ENCODE assay signal across 13 cellular contexts in the genomic region with DNA sequence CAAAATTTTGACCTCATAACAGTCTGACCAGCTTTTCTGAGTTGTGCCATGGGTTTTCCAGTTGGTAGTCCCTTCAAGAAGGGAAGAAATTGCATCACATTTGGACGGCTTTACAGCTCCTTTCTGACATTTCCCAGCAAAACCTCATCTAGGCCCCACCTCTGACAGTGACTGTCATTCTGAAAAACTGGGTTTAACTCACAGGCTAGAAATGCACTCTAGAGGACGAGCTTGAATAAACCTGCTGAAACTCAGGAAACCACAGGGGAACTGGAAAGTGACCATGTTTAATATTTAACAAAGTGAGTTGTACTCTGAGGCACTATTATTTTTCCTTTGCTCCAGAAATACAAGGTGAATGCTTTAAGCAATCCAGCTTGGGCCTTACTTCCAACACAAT.
A peak's percentile ranks its signal among the peaks of the same experiment; 100 is the strongest.
DNase-seq lines count a peak whose midpoint lies in the region; ATAC-seq and TF ChIP-seq lines count a peak whose summit lies in the region.
"Had no signal": no experiment of that assay in that cellular context is flagged by ENCODE, and none has a peak within 500 bp of the region (broad histone marks: within the 10 kb centered on the region; RNA-seq: fewer than 3 reads in every experiment).

No MANE protein-coding gene starts in this region.

- peak; percentile 14 for DNase-seq in DMS53 treated with DMSO at 0.1 percent for 48 hours (lab: John Stamatoyannopoulos, UW; ENCODE audit: unreplicated experiment)
- peak; percentile 11 for DNase-seq in GM19240 (ENCODE audit: insufficient read length, low spot score)
- DNase-seq in MM.1S: peak; percentile 31
- no peak for DNase-seq in SJCRH30
- no peak for DNase-seq in activated effector memory CD4-positive, alpha-beta T cell treated with anti-CD3 and anti-CD28 coated beads, Interleukin-2, amount 50 U/mL, for 16 hours
- no peak for DNase-seq in immature natural killer cell
- DNase-seq in Peyer's patch: no peak
- DNase-seq: cortex of kidney, NCI-H1417 treated with DMSO at 0.1 percent for 48 hours, posterior cingulate gyrus had no signal

- H3K4me1 Mint-ChIP-seq in immature natural killer cell: no peaks in the 10 kb centered on the region

- H3K36me3 ChIP-seq in MM.1S (replicated peaks; ENCODE audit: insufficient read depth, low read length) (no peaks in the 10 kb centered on the region), SJCRH30 (no peaks in the 10 kb centered on the region), Peyer's patch (no peaks in the 10 kb centered on the region)
- H3K36me3 ChIP-seq: BLaER1 had no signal

- no peaks in the 10 kb centered on the region for H3K9me3 ChIP-seq in MM.1S (replicated peaks; ENCODE audit: insufficient read depth, low read length)
- H3K9me3 ChIP-seq in SJCRH30 (replicated peaks): no peaks in the 10 kb centered on the region
- no peaks in the 10 kb centered on the region for H3K9me3 ChIP-seq in Peyer's patch
- H3K9me3 ChIP-seq: BLaER1 had no signal

- H3K4me3 Mint-ChIP-seq in immature natural killer cell: no peak overlapping the region

- no peaks in the 10 kb centered on the region for H3K9me2 ChIP-seq in MM.1S (replicated peaks; ENCODE audit: insufficient read depth, low read length)

- H3K27ac Mint-ChIP-seq in immature natural killer cell: no peak overlapping the region

- no peak overlapping the region for H3K27ac ChIP-seq in MM.1S (ENCODE audit: low read length)
- no peak overlapping the region for H3K27ac ChIP-seq in SJCRH30
- no peak overlapping the region for H3K27ac ChIP-seq in Peyer's patch
- H3K27ac ChIP-seq: BLaER1 had no signal

- H2AFZ ChIP-seq in MM.1S (ENCODE audit: low read length): no peak overlapping the region

- no peak overlapping the region for H3K9ac ChIP-seq in MM.1S (ENCODE audit: low read length)
- H3K9ac ChIP-seq: BLaER1 had no signal

- ATAC-seq in HG02870 (IDR thresholded peaks at IDR 0.05; ENCODE audit: unreplicated experiment): peak; percentile 100
- ATAC-seq: Right ventricle myocardium inferior had no signal

- H3K79me2 ChIP-seq in MM.1S (ENCODE audit: low read length): no peaks in the 10 kb centered on the region

- H3K9me3 Mint-ChIP-seq in immature natural killer cell: peaks cover 0 to 1% (median 0%) of the 10 kb centered on the region in 6 donors

- H3K27me3 ChIP-seq in MM.1S (replicated peaks; ENCODE audit: insufficient read depth, low read length) (no peaks in the 10 kb centered on the region), SJCRH30 (peaks cover 9% of the 10 kb centered on the region), Peyer's patch (no peaks in the 10 kb centered on the region)
- H3K27me3 ChIP-seq: BLaER1 had no signal

- H3K4me2 ChIP-seq in MM.1S (ENCODE audit: low read depth, low read length): peak overlapping the region; percentile 10; the same call in 1 of the 2 replicates
- H3K4me2 ChIP-seq: BLaER1 had no signal

- TF ChIP-seq CTCF in MM.1S (IDR thresholded peaks at IDR 0.05; ENCODE audit: low read length) (no peak), Peyer's patch (IDR thresholded peaks at IDR 0.05) (no peak)

- H3F3A ChIP-seq in MM.1S (ENCODE audit: insufficient read depth, low read length): no peaks in the 10 kb centered on the region

- peaks cover 0 to 7% (median 5%) of the 10 kb centered on the region in 3 donors for H3K27me3 Mint-ChIP-seq in immature natural killer cell (ENCODE audit: low read depth in 3 of 3)

- no peaks in the 10 kb centered on the region for H3K36me3 Mint-ChIP-seq in immature natural killer cell

- H4K20me1 ChIP-seq in MM.1S (ENCODE audit: insufficient read depth, low read length): no peaks in the 10 kb centered on the region
- H4K20me1 ChIP-seq: BLaER1 had no signal

- H3K4me3 ChIP-seq in MM.1S (ENCODE audit: low read length): no peak overlapping the region
- H3K4me3 ChIP-seq in SJCRH30: no peak overlapping the region
- no peak overlapping the region for H3K4me3 ChIP-seq in Peyer's patch
- H3K4me3 ChIP-seq: BLaER1 had no signal

- TF ChIP-seq POLR2A in Peyer's patch (IDR thresholded peaks at IDR 0.05): no peak

- H3K4me1 ChIP-seq in MM.1S (ENCODE audit: low read length) (no peaks in the 10 kb centered on the region), SJCRH30 (no peaks in the 10 kb centered on the region), Peyer's patch (no peaks in the 10 kb centered on the region)
- H3K4me1 ChIP-seq: BLaER1 had no signal

Comparison
In these comparisons a context has a peak if more than half of its experiments do, and no peak if none do; other contexts are left out.
1. DNase-seq: peak in DMS53 treated with DMSO at 0.1 percent for 48 hours (single experiment), GM19240 (single experiment) and MM.1S (single experiment); none in SJCRH30 (0 of 2), activated effector memory CD4-positive, alpha-beta T cell treated with anti-CD3 and anti-CD28 coated beads, Interleukin-2, amount 50 U/mL, for 16 hours (single experiment), immature natural killer cell (0 of 3) and Peyer's patch (0 of 3).